In the genomic region with DNA sequence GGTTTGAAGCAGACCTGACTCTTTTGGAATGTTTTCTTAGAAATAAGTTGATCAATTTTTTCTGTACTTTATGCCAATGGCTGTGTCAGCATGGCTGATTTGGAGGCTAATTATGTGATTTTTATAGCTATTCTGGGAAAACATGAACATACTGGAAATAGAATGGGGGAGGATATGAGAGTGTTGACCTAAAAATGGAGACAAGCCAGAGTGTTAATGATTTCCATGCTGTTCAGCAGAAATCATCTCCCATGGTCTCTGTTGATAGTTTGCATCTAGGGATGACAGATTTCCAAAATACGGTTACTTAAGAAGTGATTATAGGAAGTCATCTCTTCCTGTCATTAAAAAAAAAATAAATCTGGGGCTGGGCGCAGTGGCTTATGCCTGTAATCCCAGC, we compare ENCODE assay signal across 31 cellular contexts.
"Had no signal": no experiment of that assay in that cellular context is flagged by ENCODE, and none has a peak within 500 bp of the region (broad histone marks: within the 10 kb centered on the region; RNA-seq: fewer than 3 reads in every experiment).

No MANE protein-coding gene starts in this region.

- H3K4me1 ChIP-seq: adrenal gland, body of pancreas, esophagus muscularis mucosa, foreskin keratinocyte, gastrocnemius medialis had no signal

- H3K27ac ChIP-seq: adrenal gland, body of pancreas, esophagus muscularis mucosa, foreskin keratinocyte, gastrocnemius medialis had no signal

- H3K36me3 ChIP-seq: adrenal gland, esophagus muscularis mucosa, gastrocnemius medialis had no signal

- ATAC-seq: activated CD4-positive, alpha-beta T cell treated with anti-CD3 and anti-CD28 coated beads for 36 hours; activated CD8-positive, alpha-beta memory T cell treated with anti-CD3 and anti-CD28 coated beads, Interleukin-2, amount 10 ng/mL, durations not matched to agents 7 days and 5 days; activated CD8-positive, alpha-beta T cell treated with anti-CD3 and anti-CD28 coated beads, Interleukin-2, amount 10 ng/mL, durations not matched to agents 7 days and 5 days; activated naive CD8-positive, alpha-beta T cell treated with anti-CD3 and anti-CD28 coated beads, Interleukin-2, amount 50 U/mL, for 24 hours; body of pancreas; effector memory CD8-positive, alpha-beta T cell; foreskin keratinocyte; gastrocnemius medialis; T-helper 17 cell had no signal

- H3K9me3 ChIP-seq: adrenal gland, body of pancreas, esophagus muscularis mucosa, gastrocnemius medialis had no signal

- H3K27me3 ChIP-seq: adrenal gland, body of pancreas, esophagus muscularis mucosa, foreskin keratinocyte, gastrocnemius medialis had no signal

- DNase-seq: activated CD4-positive, alpha-beta memory T cell treated with anti-CD3 and anti-CD28 coated beads for 36 hours; activated CD4-positive, alpha-beta T cell treated with anti-CD3 and anti-CD28 coated beads for 36 hours; activated CD4-positive, alpha-beta T cell treated with anti-CD3 and anti-CD28 coated beads, Interleukin-2, amount 10 ng/mL, durations not matched to agents 24 days and 14 days; activated CD4-positive, CD25-positive, alpha-beta regulatory T cell; activated CD4-positive, CD25-positive, alpha-beta regulatory T cell treated with anti-CD3 and anti-CD28 coated beads, Interleukin-2, amount 50 U/mL, for 72 hours; activated CD8-positive, alpha-beta memory T cell treated with anti-CD3 and anti-CD28 coated beads, Interleukin-2, amount 10 ng/mL, durations not matched to agents 7 days and 5 days; activated CD8-positive, alpha-beta memory T cell treated with anti-CD3 and anti-CD28 coated beads, Interleukin-2, amount 50 U/mL, for 4 hours; activated CD8-positive, alpha-beta T cell treated with anti-CD3 and anti-CD28 coated beads, Interleukin-2, amount 10 ng/mL, durations not matched to agents 7 days and 5 days; activated effector memory CD4-positive, alpha-beta T cell treated with anti-CD3 and anti-CD28 coated beads, Interleukin-2, amount 50 U/mL, for 16 hours; activated naive CD4-positive, alpha-beta T cell treated with anti-CD3 and anti-CD28 coated beads for 36 hours; activated naive CD8-positive, alpha-beta T cell treated with anti-CD3 and anti-CD28 coated beads for 36 hours; activated naive CD8-positive, alpha-beta T cell treated with anti-CD3 and anti-CD28 coated beads, Interleukin-2, amount 50 U/mL, for 24 hours; activated T-cell treated with anti-CD3 and anti-CD28 coated beads, Interleukin-2, amount 50 U/mL, for 1 hour; activated T-cell treated with anti-CD3 and anti-CD28 coated beads, Interleukin-2, amount 50 U/mL, for 48 hours; adrenal gland; amygdala; aorta; body of pancreas; caudate nucleus; cortex of kidney; dermis blood vessel endothelial cell; effector CD4-positive, alpha-beta T cell; effector memory CD8-positive, alpha-beta T cell; erythroblast; foreskin keratinocyte; gastrocnemius medialis; glutamatergic neuron; T-helper 1 cell; T-helper 17 cell; T1000 had no signal

- H3K4me3 ChIP-seq: adrenal gland, body of pancreas, esophagus muscularis mucosa, gastrocnemius medialis had no signal
